26 cellular contexts compared by ENCODE assay signal in the genomic region with DNA sequence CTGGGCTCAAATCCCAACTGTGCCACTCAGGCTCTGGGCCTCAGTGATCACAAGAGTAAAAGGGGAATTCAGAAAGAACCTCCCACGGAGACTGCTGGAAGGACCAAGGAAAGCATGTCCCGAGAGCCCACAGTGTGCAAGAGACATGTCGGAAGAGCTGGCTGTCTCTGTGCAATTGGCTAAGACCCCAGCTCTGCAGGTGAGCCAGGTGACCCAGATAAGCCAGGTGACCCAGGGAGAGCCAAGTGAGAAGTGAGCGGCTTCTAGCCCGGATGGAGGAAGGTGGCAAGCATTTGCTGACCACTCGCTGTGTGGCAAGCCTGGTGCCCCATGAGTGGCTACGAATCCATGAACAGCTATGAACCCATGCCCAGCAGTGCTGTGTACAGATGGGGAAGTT. TPM values are rescaled to one million over a fixed set of nuclear protein-coding genes. Genes with fewer than 3 reads are reported as not detected.
DNase-seq lines count a peak whose midpoint lies in the region; ATAC-seq, FAIRE-seq and TF ChIP-seq lines count a peak whose summit lies in the region.
"Had no signal": no experiment of that assay in that cellular context is flagged by ENCODE, and none has a peak within 500 bp of the region (broad histone marks: within the 10 kb centered on the region; RNA-seq: fewer than 3 reads in every experiment).

No MANE protein-coding gene starts in this region.

- H2BK5ac ChIP-seq in H1 (ENCODE audit: low read depth, low read length) (no peak overlapping the region; the same call in 1 of the 2 replicates), trophoblast cell (ENCODE audit: low read depth, low read length, poor library complexity) (no peak overlapping the region)

- 0 out of 2 replicates have a peak overlapping the region, but pooled peaks have one; percentile 4 for H2BK15ac ChIP-seq in H1 (ENCODE audit: low read length)

- no peak for TF ChIP-seq EP300 in H1 (IDR thresholded peaks at IDR 0.05; ENCODE audit: borderline replicate concordance in 1 of 2, low read depth in 2 of 2, low read length in 2 of 2)

- H2AK5ac ChIP-seq in H1 (ENCODE audit: low read depth, low read length) = 0 out of 2 replicates have a peak overlapping the region, but pooled peaks have one; percentile 42
- no peak overlapping the region for H2AK5ac ChIP-seq in trophoblast cell (ENCODE audit: low read length)

- H3K36me3 ChIP-seq in BLaER1 (no peaks in the 10 kb centered on the region; the same call in 1 of the 2 replicates), H1 (ENCODE audit: control insufficient read depth in 2 of 4, insufficient read depth in 4 of 4, low read length in 3 of 4) (no peaks in the 10 kb centered on the region), thyroid gland (no peaks in the 10 kb centered on the region), trophoblast cell (ENCODE audit: control insufficient read depth in 1 of 2, insufficient read depth in 2 of 2, low read length in 2 of 2) (no peaks in the 10 kb centered on the region)
- H3K36me3 ChIP-seq: BE2C had no signal

- CTCF ChIA-PET in H1 (lab: Charles Lee; ENCODE audit: partially characterized antibody) = interaction anchor here (0.7 to 7.4 kb wide), 8 partner anchors 7 to 117 kb away, joined by 3 to 84 read pairs (median 4); no protein-coding TSS in a partner anchor

- no peaks in the 10 kb centered on the region for H3K36me3 Mint-ChIP-seq in stimulated activated effector memory CD8-positive, alpha-beta T cell treated with anti-CD3 and anti-CD28 coated beads, Interleukin-12 subunit alpha, Interleukin-12 subunit beta, amount 100 ng/mL, for 72 hours
- H3K36me3 Mint-ChIP-seq: CD4-positive, CD25-positive, alpha-beta regulatory T cell; T-cell had no signal

- peaks cover 86% of the 10 kb centered on the region for H3K4me1 ChIP-seq in BLaER1
- H3K4me1 ChIP-seq in H1 (replicated peaks in 1 of 4; ENCODE audit: control insufficient read depth in 3 of 4, insufficient read depth in 4 of 4, low read length in 3 of 4) = peaks cover 9 to 17% (median 14%) of the 10 kb centered on the region in 4 experiments
- H3K4me1 ChIP-seq in thyroid gland = peaks cover 26 to 33% of the 10 kb centered on the region in 2 donors
- H3K4me1 ChIP-seq in trophoblast cell (ENCODE audit: control insufficient read depth in 1 of 2, insufficient read depth in 2 of 2, low read length in 2 of 2) = peaks cover 24 to 28% of the 10 kb centered on the region in 2 experiments

- H3K9me3 Mint-ChIP-seq in stimulated activated effector memory CD8-positive, alpha-beta T cell treated with anti-CD3 and anti-CD28 coated beads, Interleukin-12 subunit alpha, Interleukin-12 subunit beta, amount 100 ng/mL, for 72 hours = no peaks in the 10 kb centered on the region
- H3K9me3 Mint-ChIP-seq: CD4-positive, CD25-positive, alpha-beta regulatory T cell; H9; T-cell had no signal

- TF ChIP-seq POLR2A in H1 (IDR thresholded peaks at IDR 0.05; ENCODE audit: control extremely low read depth in 1 of 2, low read depth in 2 of 2, low read length in 2 of 2) (no peak), thyroid gland (IDR thresholded peaks at IDR 0.05) (no peak)

- H2AFZ ChIP-seq in H1 (ENCODE audit: low read length) (no peak overlapping the region), trophoblast cell (ENCODE audit: insufficient read depth, low read length, poor library complexity) (no peak overlapping the region)
- H2AFZ ChIP-seq: GM23248 had no signal

- TF ChIP-seq CTCF in H1 (IDR thresholded peaks at IDR 0.05; ENCODE audit: control extremely low read depth in 1 of 3, insufficient read depth in 1 of 3, low read depth in 1 of 3, low read length in 3 of 3) (no peak), thyroid gland (IDR thresholded peaks at IDR 0.05) (no peak)

- DNase-seq in HTR-8/SVneo (ENCODE audit: insufficient read length, low spot score) = no peak
- DNase-seq in H1 (ENCODE audit: low read depth in 1 of 2, low spot score in 2 of 2) = no peak
- peak; percentile 70 to 71 for DNase-seq in thyroid gland
- DNase-seq in stimulated activated effector memory CD8-positive, alpha-beta T cell treated with anti-CD3 and anti-CD28 coated beads, Interleukin-12 subunit alpha, Interleukin-12 subunit beta, amount 100 ng/mL, for 72 hours (ENCODE audit: low spot score in 2 of 2) = no peak
- DNase-seq in trophoblast cell = no peak
- DNase-seq in NCI-H1105 treated with DMSO at 0.1 percent for 48 hours (lab: John Stamatoyannopoulos, UW) = no peak
- DNase-seq: ACHN; BE2C; CD4-positive, CD25-positive, alpha-beta regulatory T cell; DMS153; DND-41; GM23248; H9; NCI-H1092; NCI-H1436; NCI-H187; NCI-H2081 treated with DMSO at 0.1 percent for 48 hours; NCI-H2171; NCI-H226; NCI-H510A; NCI-H69; Right ventricle myocardium superior; T-cell had no signal

- H3K18ac ChIP-seq in H1 (ENCODE audit: extremely low read depth, low read length) = no peak overlapping the region; the same call in 1 of the 2 replicates
- no peak overlapping the region for H3K18ac ChIP-seq in trophoblast cell (ENCODE audit: low read length)

- peak overlapping the region; percentile 38; the same call in 1 of the 2 replicates for H3K9ac ChIP-seq in BLaER1
- no peak overlapping the region for H3K9ac ChIP-seq in H1 (replicated peaks in 1 of 4; ENCODE audit: extremely low read depth in 1 of 4, low read depth in 3 of 4, low read length in 3 of 4)
- no peak overlapping the region for H3K9ac ChIP-seq in trophoblast cell (ENCODE audit: low read length)
- H3K9ac ChIP-seq: GM23248 had no signal

- H3K4me3 Mint-ChIP-seq in stimulated activated effector memory CD8-positive, alpha-beta T cell treated with anti-CD3 and anti-CD28 coated beads, Interleukin-12 subunit alpha, Interleukin-12 subunit beta, amount 100 ng/mL, for 72 hours = no peak overlapping the region
- H3K4me3 Mint-ChIP-seq: CD4-positive, CD25-positive, alpha-beta regulatory T cell; H9; T-cell had no signal

- H3K79me1 ChIP-seq in H1 (ENCODE audit: low read depth, low read length) (no peaks in the 10 kb centered on the region), trophoblast cell (ENCODE audit: low read length) (peaks cover 3% of the 10 kb centered on the region)

- no peak for TF ChIP-seq RAD21 in H1 (IDR thresholded peaks at IDR 0.05 in 1 of 2, conservative IDR thresholded peaks at IDR 0.05 in 1 of 2; ENCODE audit: low read depth in 2 of 2, low read length in 2 of 2)

- POLR2A ChIA-PET in H1 (lab: Charles Lee; ENCODE audit: partially characterized antibody) = interaction anchor here (0.5 to 1.6 kb wide), 3 partner anchors 8 to 297 kb away, joined by 3 to 5 read pairs (median 4); no protein-coding TSS in a partner anchor

- no peak overlapping the region for H3K27ac ChIP-seq in BLaER1
- no peak overlapping the region for H3K27ac ChIP-seq in H1 (ENCODE audit: low read depth, low read length)
- H3K27ac ChIP-seq in thyroid gland = peak overlapping the region in 1 of 3 donors; percentile 3
- H3K27ac ChIP-seq in trophoblast cell (ENCODE audit: low read depth, low read length) = no peak overlapping the region
- H3K27ac ChIP-seq: GM23248 had no signal

- WGBS in H1 (ENCODE audit: extremely low coverage in 1 of 2, insufficient coverage in 1 of 2, insufficient read length in 1 of 2, insufficient replicate concordance in 2 of 2, low coverage in 1 of 2, low lambda C conversion rate in 2 of 2, missing lambda C conversion rate in 1 of 2), 2 experiments = 92% methylated on average over 7 of the region's 7 CpGs; no CpG with 5 or more reads in 1 of the 2 experiments
- WGBS in thyroid gland, 2 donors = 36 to 41% methylated on average over 5 to 7 of the region's 7 CpGs
- no CpG with 5 or more reads among the region's 7 CpGs for WGBS in trophoblast cell (ENCODE audit: extremely low coverage, insufficient coverage, insufficient read length)

- no peak overlapping the region for H4K12ac ChIP-seq in trophoblast cell (ENCODE audit: low read depth, low read length)

- H3K14ac ChIP-seq in H1 (ENCODE audit: insufficient read length) (no peak overlapping the region), trophoblast cell (ENCODE audit: low read length) (no peak overlapping the region)

- H3K4me3 ChIP-seq in BLaER1 (no peak overlapping the region), H1 (ENCODE audit: extremely low read depth in 1 of 4, insufficient read depth in 2 of 4, low read depth in 3 of 4, low read length in 4 of 4) (no peak overlapping the region), thyroid gland (replicated peaks in 1 of 3) (no peak overlapping the region), trophoblast cell (ENCODE audit: low read depth, low read length) (no peak overlapping the region)
- H3K4me3 ChIP-seq: GM23248 had no signal

- no peak overlapping the region for H3K27ac Mint-ChIP-seq in stimulated activated effector memory CD8-positive, alpha-beta T cell treated with anti-CD3 and anti-CD28 coated beads, Interleukin-12 subunit alpha, Interleukin-12 subunit beta, amount 100 ng/mL, for 72 hours
- H3K27ac Mint-ChIP-seq: CD4-positive, CD25-positive, alpha-beta regulatory T cell; T-cell had no signal

- no peak overlapping the region for H4K5ac ChIP-seq in H1 (ENCODE audit: insufficient read length, low read depth, low read length)

- H3K56ac ChIP-seq in H1 (replicated peaks; ENCODE audit: insufficient read length, low read depth, low read length) = no peak overlapping the region

- H2BK12ac ChIP-seq in H1 (ENCODE audit: low read depth, low read length) (no peak overlapping the region), trophoblast cell (ENCODE audit: low read length) (no peak overlapping the region)

- intact Hi-C loops in thyroid gland (cut with DNase I) = no loop called here

- FAIRE-seq in HTR-8/SVneo (lab: Jason Lieb, UNC) = peak; percentile 49
- no peak for FAIRE-seq in H1 (lab: Jason Lieb, UNC)
- FAIRE-seq: GM18507 had no signal

- H3K4me2 ChIP-seq in BLaER1 = peak overlapping the region; percentile 99
- H3K4me2 ChIP-seq in H1 (ENCODE audit: insufficient read depth in 1 of 2, low read depth in 2 of 2, low read length in 2 of 2) = no peak overlapping the region
- no peak overlapping the region for H3K4me2 ChIP-seq in trophoblast cell (ENCODE audit: low read length)

- no peaks in the 10 kb centered on the region for H3K9me3 ChIP-seq in BLaER1
- H3K9me3 ChIP-seq in H1 (ENCODE audit: insufficient read depth in 2 of 2, low read depth in 1 of 2, low read length in 1 of 2) = no peaks in the 10 kb centered on the region
- H3K9me3 ChIP-seq in thyroid gland = no peaks in the 10 kb centered on the region
- H3K9me3 ChIP-seq in trophoblast cell (ENCODE audit: insufficient read depth, low read depth, low read length) = no peaks in the 10 kb centered on the region
- H3K9me3 ChIP-seq: BE2C had no signal

- H3K4ac ChIP-seq in H1 (replicated peaks; ENCODE audit: insufficient read length, low read depth, low read length) (no peak overlapping the region), trophoblast cell (ENCODE audit: low read depth, low read length) (no peak overlapping the region)

- no peaks in the 10 kb centered on the region for H3K23me2 ChIP-seq in H1 (ENCODE audit: low read depth, low read length)

- H3K4me1 Mint-ChIP-seq in stimulated activated effector memory CD8-positive, alpha-beta T cell treated with anti-CD3 and anti-CD28 coated beads, Interleukin-12 subunit alpha, Interleukin-12 subunit beta, amount 100 ng/mL, for 72 hours = peaks cover 6% of the 10 kb centered on the region

- H4K20me1 ChIP-seq in BLaER1 (no peaks in the 10 kb centered on the region), H1 (replicated peaks in 1 of 2; ENCODE audit: control insufficient read depth in 1 of 2, insufficient read depth in 2 of 2, low read length in 2 of 2) (no peaks in the 10 kb centered on the region)

- H4K8ac ChIP-seq in H1 (ENCODE audit: extremely low read depth, insufficient read depth, low read length) (no peak overlapping the region), trophoblast cell (ENCODE audit: low read depth, low read length) (no peak overlapping the region)

- no peak overlapping the region for H2BK20ac ChIP-seq in H1 (ENCODE audit: low read length)

- ATAC-seq in stimulated activated effector memory CD8-positive, alpha-beta T cell treated with anti-CD3 and anti-CD28 coated beads, Interleukin-12 subunit alpha, Interleukin-12 subunit beta, amount 100 ng/mL, for 72 hours = no peak
- ATAC-seq: T-cell had no signal

- H3K23ac ChIP-seq in H1 (ENCODE audit: insufficient read length) (no peak overlapping the region), trophoblast cell (ENCODE audit: low read length) (no peak overlapping the region)

- H3K27me3 ChIP-seq in BLaER1 = no peaks in the 10 kb centered on the region
- H3K27me3 ChIP-seq in H1 (replicated peaks in 1 of 4; ENCODE audit: control insufficient read depth in 3 of 4, extremely low read depth in 1 of 4, insufficient read depth in 3 of 4, low read length in 3 of 4) = no peaks in the 10 kb centered on the region
- no peaks in the 10 kb centered on the region for H3K27me3 ChIP-seq in thyroid gland
- no peaks in the 10 kb centered on the region for H3K27me3 ChIP-seq in trophoblast cell (ENCODE audit: insufficient read depth, low read length)
- H3K27me3 ChIP-seq: BE2C had no signal

- H4K91ac ChIP-seq in H1 (replicated peaks; ENCODE audit: insufficient read length, low read length) (no peak overlapping the region), trophoblast cell (ENCODE audit: low read depth, low read length) (no peak overlapping the region)

- H3K79me2 ChIP-seq in H1 (ENCODE audit: control insufficient read depth in 1 of 2, insufficient read depth in 2 of 2, low read length in 2 of 2) (no peaks in the 10 kb centered on the region), trophoblast cell (ENCODE audit: control insufficient read depth, insufficient read depth, low read length, poor library complexity) (peaks cover 2% of the 10 kb centered on the region)

- H2BK120ac ChIP-seq in H1 (replicated peaks; ENCODE audit: low read depth, low read length) (no peak overlapping the region), trophoblast cell (ENCODE audit: insufficient read depth, low read length, poor library complexity) (no peak overlapping the region)

RNA-seq across cellular contexts. Expression of gene RIPOR3, which starts 59.1 kb away (rescaled TPM):
- 4.5 and 4.7 TPM in 2 replicates for total RNA-seq in H1 (2021; fragmentation: NEBNext Ultra II Directional; extraction: Animal tissue kit (Norgen Biotek cat#: 25700))
- 3.6 and 5.6 TPM in 2 replicates for polyA plus RNA-seq in H1 (2011; rRNA removed)
- 6.9 TPM for polyA plus RNA-seq in H1 (2011; cell fraction: cytosol; rRNA removed)
- polyA plus RNA-seq in H1 (2011; cell fraction: nucleus; rRNA removed) = 43.0 TPM
- polyA plus RNA-seq in H1 (2012, experiment 1 of 2) = 5.7 to 7.7 TPM (median 5.9 TPM) in 4 replicates
- polyA plus RNA-seq in H1 (2012, experiment 2 of 2) = 1.6 TPM
- 3.2 TPM for polyA plus RNA-seq in H1 (2013, experiment 1 of 2)
- 2.5 TPM for polyA plus RNA-seq in H1 (2013, experiment 2 of 2)
- polyA minus RNA-seq in H1 (2011; rRNA and poly(A)+ RNA removed) = 3.3 and 3.8 TPM in 2 replicates
- polyA minus RNA-seq in H1 (2011; cell fraction: cytosol; rRNA and poly(A)+ RNA removed) = 3.1 TPM
- 9.2 TPM for polyA minus RNA-seq in H1 (2011; cell fraction: nucleus; rRNA and poly(A)+ RNA removed)
- total RNA-seq in thyroid gland = 10 to 100 TPM in 1 of 4 donors, 1 to 10 TPM in 3; 6.2 to 23.9 (median 9.5) TPM
- 0.12 and 0.15 TPM in 2 replicates for polyA plus RNA-seq in trophoblast cell (2013)
- total RNA-seq: GM23248, SK-MEL-5 had no signal

Comparison
In these comparisons a context has a peak if more than half of its experiments do, and no peak if none do; other contexts are left out.
1. DNase-seq: peak in thyroid gland (2 of 2); none in HTR-8/SVneo (single experiment), H1 (0 of 2), stimulated activated effector memory CD8-positive, alpha-beta T cell treated with anti-CD3 and anti-CD28 coated beads, Interleukin-12 subunit alpha, Interleukin-12 subunit beta, amount 100 ng/mL, for 72 hours (0 of 2), trophoblast cell (0 of 2) and NCI-H1105 treated with DMSO at 0.1 percent for 48 hours (single experiment).